1 cellular context compared by ENCODE assay signal in the genomic region with DNA sequence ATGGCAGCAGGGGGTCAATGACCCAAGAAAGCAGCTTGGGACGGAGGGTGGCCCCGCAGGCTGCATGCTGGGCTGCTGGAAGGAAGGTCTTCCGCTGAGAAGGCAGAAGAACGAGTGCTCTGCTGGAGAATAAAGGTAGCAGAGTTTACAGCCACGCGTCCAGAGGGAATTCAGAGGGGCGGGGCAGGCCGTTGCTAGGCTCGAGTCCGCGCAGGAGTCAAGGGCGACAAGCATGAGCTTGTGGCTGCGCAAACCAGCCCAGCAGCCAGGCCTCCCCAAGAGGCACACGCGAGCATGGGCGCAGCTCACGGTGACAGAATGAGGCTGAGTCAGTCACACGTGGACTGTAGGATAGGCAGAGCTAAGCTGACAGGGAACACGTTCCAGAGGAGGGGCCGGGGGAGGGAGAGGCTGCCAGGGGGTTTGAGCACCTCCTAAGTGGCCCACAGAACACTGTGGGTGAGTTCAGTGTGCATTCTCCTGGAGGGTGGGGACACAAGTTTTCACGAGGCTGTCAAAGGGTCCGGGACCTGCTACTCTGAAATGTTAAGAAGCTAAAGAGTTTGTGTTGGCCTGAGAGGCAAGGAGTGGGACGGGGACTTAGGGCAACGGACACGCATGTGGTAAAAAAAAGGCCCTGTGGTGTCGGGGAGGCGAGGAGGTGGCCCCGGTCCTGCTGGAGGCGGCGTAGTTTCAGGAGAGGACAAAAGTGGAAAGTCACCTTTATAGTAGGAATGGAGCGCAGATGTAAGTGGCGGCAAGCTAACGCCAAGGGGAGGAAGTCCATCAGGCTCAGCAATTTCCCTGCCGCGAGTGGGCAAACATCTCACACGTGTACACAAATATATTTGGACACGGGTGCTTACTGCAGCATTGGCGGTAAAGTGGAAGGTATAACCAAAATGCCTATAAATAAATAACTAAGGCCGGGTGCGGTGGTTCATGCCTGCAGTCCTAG.
TF ChIP-seq lines count a peak whose summit lies in the region.

No MANE protein-coding gene starts in this region.

TF ChIP-seq in K562, 482 proteins besides CTCF, POLR2A, EP300 and RAD21 (continued from another document and continues in another):
- TF ChIP-seq KLF10 (CRISPR knock-in tag; IDR thresholded peaks at IDR 0.05), result no peak
- no peak for TF ChIP-seq ZNF146 (CRISPR knock-in tag; IDR thresholded peaks at IDR 0.05; ENCODE audit: unreplicated experiment)
- TF ChIP-seq RBM39 (optimal IDR thresholded peaks at IDR 0.05; ENCODE audit: low read depth, low read length), result no peak
- peak; percentile 52; the same call in 1 of the 2 replicates for TF ChIP-seq LEF1 (IDR thresholded peaks at IDR 0.05)
- TF ChIP-seq SOX6 (IDR thresholded peaks at IDR 0.05), result peak; percentile 54; the same call in 1 of the 2 replicates
- no peak for TF ChIP-seq HLTF (IDR thresholded peaks at IDR 0.05)
- TF ChIP-seq POLR2H (tag; IDR thresholded peaks at IDR 0.05; ENCODE audit: low read depth), result no peak
- no peak for TF ChIP-seq BRD4 (IDR thresholded peaks at IDR 0.05)
- TF ChIP-seq, protein P1, sequence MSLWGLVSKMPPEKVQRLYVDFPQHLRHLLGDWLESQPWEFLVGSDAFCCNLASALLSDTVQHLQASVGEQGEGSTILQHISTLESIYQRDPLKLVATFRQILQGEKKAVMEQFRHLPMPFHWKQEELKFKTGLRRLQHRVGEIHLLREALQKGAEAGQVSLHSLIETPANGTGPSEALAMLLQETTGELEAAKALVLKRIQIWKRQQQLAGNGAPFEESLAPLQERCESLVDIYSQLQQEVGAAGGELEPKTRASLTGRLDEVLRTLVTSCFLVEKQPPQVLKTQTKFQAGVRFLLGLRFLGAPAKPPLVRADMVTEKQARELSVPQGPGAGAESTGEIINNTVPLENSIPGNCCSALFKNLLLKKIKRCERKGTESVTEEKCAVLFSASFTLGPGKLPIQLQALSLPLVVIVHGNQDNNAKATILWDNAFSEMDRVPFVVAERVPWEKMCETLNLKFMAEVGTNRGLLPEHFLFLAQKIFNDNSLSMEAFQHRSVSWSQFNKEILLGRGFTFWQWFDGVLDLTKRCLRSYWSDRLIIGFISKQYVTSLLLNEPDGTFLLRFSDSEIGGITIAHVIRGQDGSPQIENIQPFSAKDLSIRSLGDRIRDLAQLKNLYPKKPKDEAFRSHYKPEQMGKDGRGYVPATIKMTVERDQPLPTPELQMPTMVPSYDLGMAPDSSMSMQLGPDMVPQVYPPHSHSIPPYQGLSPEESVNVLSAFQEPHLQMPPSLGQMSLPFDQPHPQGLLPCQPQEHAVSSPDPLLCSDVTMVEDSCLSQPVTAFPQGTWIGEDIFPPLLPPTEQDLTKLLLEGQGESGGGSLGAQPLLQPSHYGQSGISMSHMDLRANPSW (CRISPR knock-in tag; IDR thresholded peaks at IDR 0.05), result no peak
- peak; percentile 38; the same call in 1 of the 2 replicates for TF ChIP-seq ESRRA (IDR thresholded peaks at IDR 0.05; ENCODE audit: borderline replicate concordance, low read depth)
- no peak for TF ChIP-seq ZC3H11A (IDR thresholded peaks at IDR 0.05; ENCODE audit: low read depth, low read length)
- no peak for TF ChIP-seq SRSF1 (IDR thresholded peaks at IDR 0.05; ENCODE audit: low read depth, low read length)
- TF ChIP-seq, protein P2, sequence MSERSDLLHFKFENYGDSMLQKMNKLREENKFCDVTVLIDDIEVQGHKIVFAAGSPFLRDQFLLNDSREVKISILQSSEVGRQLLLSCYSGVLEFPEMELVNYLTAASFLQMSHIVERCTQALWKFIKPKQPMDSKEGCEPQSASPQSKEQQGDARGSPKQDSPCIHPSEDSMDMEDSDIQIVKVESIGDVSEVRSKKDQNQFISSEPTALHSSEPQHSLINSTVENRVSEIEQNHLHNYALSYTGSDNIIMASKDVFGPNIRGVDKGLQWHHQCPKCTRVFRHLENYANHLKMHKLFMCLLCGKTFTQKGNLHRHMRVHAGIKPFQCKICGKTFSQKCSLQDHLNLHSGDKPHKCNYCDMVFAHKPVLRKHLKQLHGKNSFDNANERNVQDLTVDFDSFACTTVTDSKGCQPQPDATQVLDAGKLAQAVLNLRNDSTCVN (CRISPR knock-in tag; IDR thresholded peaks at IDR 0.05), result no peak
- no peak for TF ChIP-seq ELF1 (tag; IDR thresholded peaks at IDR 0.05)
- TF ChIP-seq HSF4 (CRISPR knock-in tag; IDR thresholded peaks at IDR 0.05; ENCODE audit: borderline replicate concordance), result no peak
- TF ChIP-seq MYBL2 (IDR thresholded peaks at IDR 0.05; ENCODE audit: low read depth), result no peak
- TF ChIP-seq MYBL2 (CRISPR knock-in tag; IDR thresholded peaks at IDR 0.05; ENCODE audit: borderline replicate concordance), result no peak
- TF ChIP-seq NFIC (IDR thresholded peaks at IDR 0.05), result no peak
- no peak for TF ChIP-seq GATAD2B (IDR thresholded peaks at IDR 0.05; ENCODE audit: borderline replicate concordance)
- TF ChIP-seq, protein P3, sequence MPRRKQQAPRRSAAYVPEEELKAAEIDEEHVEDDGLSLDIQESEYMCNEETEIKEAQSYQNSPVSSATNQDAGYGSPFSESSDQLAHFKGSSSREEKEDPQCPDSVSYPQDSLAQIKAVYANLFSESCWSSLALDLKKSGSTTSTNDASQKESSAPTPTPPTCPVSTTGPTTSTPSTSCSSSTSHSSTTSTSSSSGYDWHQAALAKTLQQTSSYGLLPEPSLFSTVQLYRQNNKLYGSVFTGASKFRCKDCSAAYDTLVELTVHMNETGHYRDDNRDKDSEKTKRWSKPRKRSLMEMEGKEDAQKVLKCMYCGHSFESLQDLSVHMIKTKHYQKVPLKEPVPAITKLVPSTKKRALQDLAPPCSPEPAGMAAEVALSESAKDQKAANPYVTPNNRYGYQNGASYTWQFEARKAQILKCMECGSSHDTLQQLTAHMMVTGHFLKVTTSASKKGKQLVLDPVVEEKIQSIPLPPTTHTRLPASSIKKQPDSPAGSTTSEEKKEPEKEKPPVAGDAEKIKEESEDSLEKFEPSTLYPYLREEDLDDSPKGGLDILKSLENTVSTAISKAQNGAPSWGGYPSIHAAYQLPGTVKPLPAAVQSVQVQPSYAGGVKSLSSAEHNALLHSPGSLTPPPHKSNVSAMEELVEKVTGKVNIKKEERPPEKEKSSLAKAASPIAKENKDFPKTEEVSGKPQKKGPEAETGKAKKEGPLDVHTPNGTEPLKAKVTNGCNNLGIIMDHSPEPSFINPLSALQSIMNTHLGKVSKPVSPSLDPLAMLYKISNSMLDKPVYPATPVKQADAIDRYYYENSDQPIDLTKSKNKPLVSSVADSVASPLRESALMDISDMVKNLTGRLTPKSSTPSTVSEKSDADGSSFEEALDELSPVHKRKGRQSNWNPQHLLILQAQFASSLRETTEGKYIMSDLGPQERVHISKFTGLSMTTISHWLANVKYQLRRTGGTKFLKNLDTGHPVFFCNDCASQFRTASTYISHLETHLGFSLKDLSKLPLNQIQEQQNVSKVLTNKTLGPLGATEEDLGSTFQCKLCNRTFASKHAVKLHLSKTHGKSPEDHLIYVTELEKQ (CRISPR knock-in tag; IDR thresholded peaks at IDR 0.05), result no peak
- no peak for TF ChIP-seq NCOR1 (IDR thresholded peaks at IDR 0.05)
- no peak for TF ChIP-seq ADNP (tag; IDR thresholded peaks at IDR 0.05)
- TF ChIP-seq, protein P4, sequence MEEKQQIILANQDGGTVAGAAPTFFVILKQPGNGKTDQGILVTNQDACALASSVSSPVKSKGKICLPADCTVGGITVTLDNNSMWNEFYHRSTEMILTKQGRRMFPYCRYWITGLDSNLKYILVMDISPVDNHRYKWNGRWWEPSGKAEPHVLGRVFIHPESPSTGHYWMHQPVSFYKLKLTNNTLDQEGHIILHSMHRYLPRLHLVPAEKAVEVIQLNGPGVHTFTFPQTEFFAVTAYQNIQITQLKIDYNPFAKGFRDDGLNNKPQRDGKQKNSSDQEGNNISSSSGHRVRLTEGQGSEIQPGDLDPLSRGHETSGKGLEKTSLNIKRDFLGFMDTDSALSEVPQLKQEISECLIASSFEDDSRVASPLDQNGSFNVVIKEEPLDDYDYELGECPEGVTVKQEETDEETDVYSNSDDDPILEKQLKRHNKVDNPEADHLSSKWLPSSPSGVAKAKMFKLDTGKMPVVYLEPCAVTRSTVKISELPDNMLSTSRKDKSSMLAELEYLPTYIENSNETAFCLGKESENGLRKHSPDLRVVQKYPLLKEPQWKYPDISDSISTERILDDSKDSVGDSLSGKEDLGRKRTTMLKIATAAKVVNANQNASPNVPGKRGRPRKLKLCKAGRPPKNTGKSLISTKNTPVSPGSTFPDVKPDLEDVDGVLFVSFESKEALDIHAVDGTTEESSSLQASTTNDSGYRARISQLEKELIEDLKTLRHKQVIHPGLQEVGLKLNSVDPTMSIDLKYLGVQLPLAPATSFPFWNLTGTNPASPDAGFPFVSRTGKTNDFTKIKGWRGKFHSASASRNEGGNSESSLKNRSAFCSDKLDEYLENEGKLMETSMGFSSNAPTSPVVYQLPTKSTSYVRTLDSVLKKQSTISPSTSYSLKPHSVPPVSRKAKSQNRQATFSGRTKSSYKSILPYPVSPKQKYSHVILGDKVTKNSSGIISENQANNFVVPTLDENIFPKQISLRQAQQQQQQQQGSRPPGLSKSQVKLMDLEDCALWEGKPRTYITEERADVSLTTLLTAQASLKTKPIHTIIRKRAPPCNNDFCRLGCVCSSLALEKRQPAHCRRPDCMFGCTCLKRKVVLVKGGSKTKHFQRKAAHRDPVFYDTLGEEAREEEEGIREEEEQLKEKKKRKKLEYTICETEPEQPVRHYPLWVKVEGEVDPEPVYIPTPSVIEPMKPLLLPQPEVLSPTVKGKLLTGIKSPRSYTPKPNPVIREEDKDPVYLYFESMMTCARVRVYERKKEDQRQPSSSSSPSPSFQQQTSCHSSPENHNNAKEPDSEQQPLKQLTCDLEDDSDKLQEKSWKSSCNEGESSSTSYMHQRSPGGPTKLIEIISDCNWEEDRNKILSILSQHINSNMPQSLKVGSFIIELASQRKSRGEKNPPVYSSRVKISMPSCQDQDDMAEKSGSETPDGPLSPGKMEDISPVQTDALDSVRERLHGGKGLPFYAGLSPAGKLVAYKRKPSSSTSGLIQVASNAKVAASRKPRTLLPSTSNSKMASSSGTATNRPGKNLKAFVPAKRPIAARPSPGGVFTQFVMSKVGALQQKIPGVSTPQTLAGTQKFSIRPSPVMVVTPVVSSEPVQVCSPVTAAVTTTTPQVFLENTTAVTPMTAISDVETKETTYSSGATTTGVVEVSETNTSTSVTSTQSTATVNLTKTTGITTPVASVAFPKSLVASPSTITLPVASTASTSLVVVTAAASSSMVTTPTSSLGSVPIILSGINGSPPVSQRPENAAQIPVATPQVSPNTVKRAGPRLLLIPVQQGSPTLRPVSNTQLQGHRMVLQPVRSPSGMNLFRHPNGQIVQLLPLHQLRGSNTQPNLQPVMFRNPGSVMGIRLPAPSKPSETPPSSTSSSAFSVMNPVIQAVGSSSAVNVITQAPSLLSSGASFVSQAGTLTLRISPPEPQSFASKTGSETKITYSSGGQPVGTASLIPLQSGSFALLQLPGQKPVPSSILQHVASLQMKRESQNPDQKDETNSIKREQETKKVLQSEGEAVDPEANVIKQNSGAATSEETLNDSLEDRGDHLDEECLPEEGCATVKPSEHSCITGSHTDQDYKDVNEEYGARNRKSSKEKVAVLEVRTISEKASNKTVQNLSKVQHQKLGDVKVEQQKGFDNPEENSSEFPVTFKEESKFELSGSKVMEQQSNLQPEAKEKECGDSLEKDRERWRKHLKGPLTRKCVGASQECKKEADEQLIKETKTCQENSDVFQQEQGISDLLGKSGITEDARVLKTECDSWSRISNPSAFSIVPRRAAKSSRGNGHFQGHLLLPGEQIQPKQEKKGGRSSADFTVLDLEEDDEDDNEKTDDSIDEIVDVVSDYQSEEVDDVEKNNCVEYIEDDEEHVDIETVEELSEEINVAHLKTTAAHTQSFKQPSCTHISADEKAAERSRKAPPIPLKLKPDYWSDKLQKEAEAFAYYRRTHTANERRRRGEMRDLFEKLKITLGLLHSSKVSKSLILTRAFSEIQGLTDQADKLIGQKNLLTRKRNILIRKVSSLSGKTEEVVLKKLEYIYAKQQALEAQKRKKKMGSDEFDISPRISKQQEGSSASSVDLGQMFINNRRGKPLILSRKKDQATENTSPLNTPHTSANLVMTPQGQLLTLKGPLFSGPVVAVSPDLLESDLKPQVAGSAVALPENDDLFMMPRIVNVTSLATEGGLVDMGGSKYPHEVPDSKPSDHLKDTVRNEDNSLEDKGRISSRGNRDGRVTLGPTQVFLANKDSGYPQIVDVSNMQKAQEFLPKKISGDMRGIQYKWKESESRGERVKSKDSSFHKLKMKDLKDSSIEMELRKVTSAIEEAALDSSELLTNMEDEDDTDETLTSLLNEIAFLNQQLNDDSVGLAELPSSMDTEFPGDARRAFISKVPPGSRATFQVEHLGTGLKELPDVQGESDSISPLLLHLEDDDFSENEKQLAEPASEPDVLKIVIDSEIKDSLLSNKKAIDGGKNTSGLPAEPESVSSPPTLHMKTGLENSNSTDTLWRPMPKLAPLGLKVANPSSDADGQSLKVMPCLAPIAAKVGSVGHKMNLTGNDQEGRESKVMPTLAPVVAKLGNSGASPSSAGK (IDR thresholded peaks at IDR 0.05), result peak; percentile 83
- TF ChIP-seq TEAD2 (tag; IDR thresholded peaks at IDR 0.05), result peak; percentile 25; the same call in 1 of the 2 replicates
- no peak for TF ChIP-seq ZNF668 (CRISPR knock-in tag; IDR thresholded peaks at IDR 0.05)
